13 cellular contexts compared by ENCODE assay signal in genomic region chr19:39154626-39155100, GRCh38. TPM values are rescaled to one million over a fixed set of nuclear protein-coding genes. Genes with fewer than 3 reads are reported as not detected.
DNase-seq lines count a peak whose midpoint lies in the region; ATAC-seq, FAIRE-seq and TF ChIP-seq lines count a peak whose summit lies in the region.
"Had no signal": no experiment of that assay in that cellular context is flagged by ENCODE, and none has a peak within 500 bp of the region (broad histone marks: within the 10 kb centered on the region; RNA-seq: fewer than 3 reads in every experiment).

No MANE protein-coding gene starts in this region.

- H3K4me3 Mint-ChIP-seq in neural crest cell, result no peak overlapping the region
- no peak overlapping the region for H3K4me3 Mint-ChIP-seq in activated naive CD4-positive, alpha-beta T cell treated with anti-CD3 and anti-CD28 coated beads, Interleukin-2, amount 10 ng/mL, durations not matched to agents 7 days and 5 days
- H3K4me3 Mint-ChIP-seq: CD4-positive, CD25-positive, alpha-beta regulatory T cell; stimulated activated naive CD8-positive, alpha-beta T cell treated with anti-CD3 and anti-CD28 coated beads, Interleukin-15, Interleukin-2, amounts not matched to agents 100 ng/mL and 50 ng/mL, for 24 hours; T-helper 17 cell had no signal

- TF ChIP-seq CTCF in epithelial cell of esophagus (IDR thresholded peaks at IDR 0.05; ENCODE audit: insufficient read depth, low read depth, low read length, missing control alignments), result peak; percentile 29
- TF ChIP-seq CTCF in neural crest cell (conservative IDR thresholded peaks at IDR 0.05), result peak; percentile 22

- H3K27ac Mint-ChIP-seq in neural crest cell (ENCODE audit: unreplicated experiment), result peak overlapping the region; percentile 57
- no peak overlapping the region for H3K27ac Mint-ChIP-seq in activated naive CD4-positive, alpha-beta T cell treated with anti-CD3 and anti-CD28 coated beads, Interleukin-2, amount 10 ng/mL, durations not matched to agents 7 days and 5 days
- H3K27ac Mint-ChIP-seq: stimulated activated naive CD8-positive, alpha-beta T cell treated with anti-CD3 and anti-CD28 coated beads, Interleukin-15, Interleukin-2, amounts not matched to agents 100 ng/mL and 50 ng/mL, for 24 hours had no signal

- peaks cover 4% of the 10 kb centered on the region for H3K36me3 Mint-ChIP-seq in neural crest cell (ENCODE audit: low read depth)
- no peaks in the 10 kb centered on the region for H3K36me3 Mint-ChIP-seq in activated naive CD4-positive, alpha-beta T cell treated with anti-CD3 and anti-CD28 coated beads, Interleukin-2, amount 10 ng/mL, durations not matched to agents 7 days and 5 days

- no peak for ATAC-seq in GM19351 (IDR thresholded peaks at IDR 0.05; ENCODE audit: unreplicated experiment)
- ATAC-seq: T-helper 17 cell had no signal

- H3K4me1 Mint-ChIP-seq in neural crest cell, result peaks cover 24% of the 10 kb centered on the region
- peaks cover 17% of the 10 kb centered on the region for H3K4me1 Mint-ChIP-seq in activated naive CD4-positive, alpha-beta T cell treated with anti-CD3 and anti-CD28 coated beads, Interleukin-2, amount 10 ng/mL, durations not matched to agents 7 days and 5 days

- no peak overlapping the region for H3K4me3 ChIP-seq in epithelial cell of esophagus (ENCODE audit: low read length)

- CTCF ChIA-PET in activated naive CD4-positive, alpha-beta T cell treated with anti-CD3 and anti-CD28 coated beads, Interleukin-2, amount 10 ng/mL, durations not matched to agents 7 days and 5 days (lab: Charles Lee), result no interaction called here

- DNase-seq in CMK (ENCODE audit: low read depth) (peak; percentile 78), NCI-H526 treated with DMSO at 0.1 percent for 48 hours (lab: John Stamatoyannopoulos, UW) (peak; percentile 35), epithelial cell of esophagus (ENCODE audit: low read depth) (peak; percentile 88), neural crest cell (ENCODE audit: low read depth, low spot score) (no peak), frontal cortex (ENCODE audit: low spot score in 2 of 2) (no peak)
- no peak for DNase-seq in activated naive CD4-positive, alpha-beta T cell treated with anti-CD3 and anti-CD28 coated beads, Interleukin-2, amount 10 ng/mL, durations not matched to agents 7 days and 5 days
- DNase-seq in activated CD4-positive, alpha-beta T cell treated with anti-CD3 and anti-CD28 coated beads for 48 hours, result no peak
- DNase-seq: amniotic stem cell; CD4-positive, CD25-positive, alpha-beta regulatory T cell; stimulated activated CD4-positive, alpha-beta T cell treated with anti-CD3 and anti-CD28 coated beads, Interleukin-2, amount 100 ng/mL, for 24 hours; T-helper 17 cell had no signal

- no peak for FAIRE-seq in frontal cortex (lab: Jason Lieb, UNC)

- no peaks in the 10 kb centered on the region for H3K9me3 Mint-ChIP-seq in neural crest cell
- H3K9me3 Mint-ChIP-seq in activated naive CD4-positive, alpha-beta T cell treated with anti-CD3 and anti-CD28 coated beads, Interleukin-2, amount 10 ng/mL, durations not matched to agents 7 days and 5 days, result no peaks in the 10 kb centered on the region
- H3K9me3 Mint-ChIP-seq: CD4-positive, CD25-positive, alpha-beta regulatory T cell; stimulated activated naive CD8-positive, alpha-beta T cell treated with anti-CD3 and anti-CD28 coated beads, Interleukin-15, Interleukin-2, amounts not matched to agents 100 ng/mL and 50 ng/mL, for 24 hours had no signal

- no peaks in the 10 kb centered on the region for H3K27me3 Mint-ChIP-seq in neural crest cell (ENCODE audit: low read depth)
- no peaks in the 10 kb centered on the region for H3K27me3 Mint-ChIP-seq in activated naive CD4-positive, alpha-beta T cell treated with anti-CD3 and anti-CD28 coated beads, Interleukin-2, amount 10 ng/mL, durations not matched to agents 7 days and 5 days
- H3K27me3 Mint-ChIP-seq: stimulated activated naive CD8-positive, alpha-beta T cell treated with anti-CD3 and anti-CD28 coated beads, Interleukin-15, Interleukin-2, amounts not matched to agents 100 ng/mL and 50 ng/mL, for 24 hours; T-helper 17 cell had no signal

RNA-seq across cellular contexts. Expression of gene PAK4, which starts 29.1 kb away (rescaled TPM):
- total RNA-seq in neural crest cell (54.4 and 56.8 TPM in 2 replicates), frontal cortex (0.82 TPM)

RNA-seq across cellular contexts. Expression of gene NCCRP1, which starts 42.1 kb away (rescaled TPM):
- total RNA-seq in neural crest cell (not detected in 2 replicates), frontal cortex (not detected)
- total RNA-seq: CD4-positive, CD25-positive, alpha-beta regulatory T cell; T-helper 17 cell had no signal

RNA-seq across cellular contexts. Expression of gene SYCN, which starts 49.4 kb away (rescaled TPM):
- total RNA-seq in neural crest cell (not detected in 2 replicates), frontal cortex (not detected)
- total RNA-seq: CD4-positive, CD25-positive, alpha-beta regulatory T cell; T-helper 17 cell had no signal

Comparison
In these comparisons a context has a peak if more than half of its experiments do, and no peak if none do; other contexts are left out.
1. DNase-seq: peak in CMK (single experiment), NCI-H526 treated with DMSO at 0.1 percent for 48 hours (single experiment) and epithelial cell of esophagus (single experiment); none in neural crest cell (single experiment), activated naive CD4-positive, alpha-beta T cell treated with anti-CD3 and anti-CD28 coated beads, Interleukin-2, amount 10 ng/mL, durations not matched to agents 7 days and 5 days (single experiment), frontal cortex (0 of 2) and activated CD4-positive, alpha-beta T cell treated with anti-CD3 and anti-CD28 coated beads for 48 hours (single experiment).
2. RNA of gene PAK4, which starts 29.1 kb away (total RNA-seq): 54.4 to 56.8 TPM in neural crest cell; 0.82 TPM in frontal cortex (single experiment); every median in the first group is over 10 times any median in the second.